In the genomic region with DNA sequence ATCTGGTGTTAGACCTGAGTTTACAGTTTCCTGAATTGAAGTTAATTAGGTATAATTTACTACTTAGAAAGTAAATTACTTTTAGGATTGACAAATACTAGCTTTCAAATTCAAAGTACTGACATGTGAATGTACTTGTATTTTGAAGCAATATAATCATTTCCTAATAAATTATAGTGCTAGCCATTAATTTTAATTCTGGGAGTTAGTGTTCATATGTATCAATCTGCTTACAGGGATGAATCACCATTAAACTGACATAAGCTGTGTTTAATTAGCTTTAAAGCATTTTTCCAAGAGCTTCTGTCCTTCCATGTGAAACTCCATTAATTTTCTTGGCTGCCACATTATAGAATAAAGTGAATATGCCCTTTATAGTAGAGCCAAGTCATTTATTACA, we compare ENCODE assay signal across 27 cellular contexts.
DNase-seq lines count a peak whose midpoint lies in the region; ATAC-seq, FAIRE-seq and TF ChIP-seq lines count a peak whose summit lies in the region.
"Had no signal": no experiment of that assay in that cellular context is flagged by ENCODE, and none has a peak within 500 bp of the region (broad histone marks: within the 10 kb centered on the region; RNA-seq: fewer than 3 reads in every experiment).

No MANE protein-coding gene starts in this region.

- H3K4me3 Mint-ChIP-seq in astrocyte (ENCODE audit: unreplicated experiment): no peak overlapping the region
- no peak overlapping the region for H3K4me3 Mint-ChIP-seq in T-cell
- H3K4me3 Mint-ChIP-seq: CD4-positive, alpha-beta memory T cell; IgD-negative memory B cell had no signal

- H3K27ac ChIP-seq in SK-N-SH (ENCODE audit: low read depth in 2 of 2, low read length in 1 of 2): no peak overlapping the region
- H3K27ac ChIP-seq in astrocyte (ENCODE audit: low read depth, low read length): no peak overlapping the region
- H3K27ac ChIP-seq: HL-60 had no signal

- H3K4me3 ChIP-seq in SK-N-SH (ENCODE audit: low read depth in 2 of 2, low read length in 1 of 2) (no peak overlapping the region), astrocyte (ENCODE audit: insufficient read depth, low read depth, low read length) (no peak overlapping the region)
- H3K4me3 ChIP-seq: BLaER1 treated with 17β-estradiol and CSF1 and Interleukin-3, amounts not matched to agents 10 nM and 100 nM had no signal

- H3K4me1 Mint-ChIP-seq in astrocyte (ENCODE audit: low read depth, unreplicated experiment) (peaks cover 12% of the 10 kb centered on the region), T-cell (no peaks in the 10 kb centered on the region)
- H3K4me1 Mint-ChIP-seq: CD4-positive, alpha-beta memory T cell; IgD-negative memory B cell had no signal

- CTCF ChIA-PET in SK-N-SH (lab: Yijun Ruan, JAX): no interaction called here
- CTCF ChIA-PET in T-cell (lab: Charles Lee): interaction anchor here in 1 of 2 donors (0.6 kb wide), 1 partner anchor 20 kb away, joined by 8 read pairs; no protein-coding TSS in a partner anchor

- H3K4me2 ChIP-seq in SK-N-SH (no peak overlapping the region), astrocyte (ENCODE audit: low read length) (no peak overlapping the region)

- H3K79me2 ChIP-seq in SK-N-SH (ENCODE audit: insufficient read depth) (no peaks in the 10 kb centered on the region), astrocyte (ENCODE audit: insufficient read depth, low read length) (no peaks in the 10 kb centered on the region)

- H3K4me1 ChIP-seq in SK-N-SH (ENCODE audit: control insufficient read depth in 1 of 2, insufficient read depth in 2 of 2, low read depth in 1 of 2, low read length in 1 of 2) (peaks cover 0 to 26% of the 10 kb centered on the region in 2 experiments; a peak in 1 of 4 replicates), astrocyte (ENCODE audit: insufficient read depth, low read length) (peaks cover 13% of the 10 kb centered on the region)

- H3K9me3 ChIP-seq in SK-N-SH (no peaks in the 10 kb centered on the region), astrocyte (ENCODE audit: insufficient read depth, low read depth, low read length) (no peaks in the 10 kb centered on the region)

- H3K9ac ChIP-seq in SK-N-SH (no peak overlapping the region), astrocyte (ENCODE audit: low read length) (no peak overlapping the region)
- H3K9ac ChIP-seq: BLaER1 treated with 17β-estradiol and CSF1 and Interleukin-3, amounts not matched to agents 10 nM and 100 nM had no signal

- H3K27ac Mint-ChIP-seq in astrocyte (ENCODE audit: unreplicated experiment): no peak overlapping the region
- no peak overlapping the region for H3K27ac Mint-ChIP-seq in T-cell
- H3K27ac Mint-ChIP-seq: CD4-positive, alpha-beta memory T cell; IgD-negative memory B cell had no signal

- TF ChIP-seq EP300 in SK-N-SH (IDR thresholded peaks at IDR 0.05; ENCODE audit: borderline replicate concordance in 1 of 2, low read depth in 1 of 2, low read length in 1 of 2): no peak

- no peaks in the 10 kb centered on the region for H3K27me3 ChIP-seq in SK-N-SH (ENCODE audit: insufficient read depth)
- no peaks in the 10 kb centered on the region for H3K27me3 ChIP-seq in astrocyte (ENCODE audit: insufficient read depth, low read length)
- H3K27me3 ChIP-seq: BLaER1 treated with 17β-estradiol and CSF1 and Interleukin-3, amounts not matched to agents 10 nM and 100 nM had no signal

- FAIRE-seq in astrocyte (lab: Jason Lieb, UNC): no peak
- FAIRE-seq: GM12891, H1 had no signal

- POLR2A ChIA-PET in SK-N-SH (lab: Yijun Ruan, JAX): interaction anchor here (0.7 kb wide), 1 partner anchor 1783 kb away, joined by 3 read pairs; no protein-coding TSS in a partner anchor
- POLR2A ChIA-PET in T-cell (lab: Charles Lee): no interaction called here

- H3K36me3 ChIP-seq in SK-N-SH (replicated peaks in 1 of 2; ENCODE audit: control insufficient read depth in 1 of 2, insufficient read depth in 2 of 2, low read length in 1 of 2) (no peaks in the 10 kb centered on the region), astrocyte (ENCODE audit: insufficient read depth, low read length) (no peaks in the 10 kb centered on the region)

- H3F3A ChIP-seq in SK-N-SH (replicated peaks; ENCODE audit: insufficient read depth): peaks cover 26% of the 10 kb centered on the region

- H3K27me3 Mint-ChIP-seq in astrocyte (ENCODE audit: low read depth, unreplicated experiment) (no peaks in the 10 kb centered on the region), T-cell (no peaks in the 10 kb centered on the region)
- H3K27me3 Mint-ChIP-seq: CD4-positive, alpha-beta memory T cell; IgD-negative memory B cell had no signal

- ATAC-seq in SK-N-SH treated with all-trans-retinoic acid at 6 μM for 48 hours (no peak), T-cell (replicated peaks in 1 of 4) (no peak), esophagus mucosa (no peak)
- ATAC-seq: HCT116 had no signal

- no peak overlapping the region for H2AFZ ChIP-seq in SK-N-SH (ENCODE audit: low read depth)
- H2AFZ ChIP-seq in astrocyte (ENCODE audit: low read depth, low read length): no peak overlapping the region

- H4K20me1 ChIP-seq in SK-N-SH (ENCODE audit: insufficient read depth) (no peaks in the 10 kb centered on the region), astrocyte (ENCODE audit: insufficient read depth, low read length) (no peaks in the 10 kb centered on the region)
- H4K20me1 ChIP-seq: BLaER1 treated with 17β-estradiol and CSF1 and Interleukin-3, amounts not matched to agents 10 nM and 100 nM had no signal

- no peak for TF ChIP-seq RAD21 in SK-N-SH (IDR thresholded peaks at IDR 0.05; ENCODE audit: low read length)

- TF ChIP-seq CTCF in SK-N-SH (IDR thresholded peaks at IDR 0.05): no peak
- no peak for TF ChIP-seq CTCF in astrocyte (IDR thresholded peaks at IDR 0.05; ENCODE audit: insufficient read depth, low read depth, low read length)

- H3K9me2 ChIP-seq in SK-N-SH: no peaks in the 10 kb centered on the region

- DNase-seq in SK-N-SH: no peak
- peak; percentile 67 to 68 for DNase-seq in NCI-H446 (lab: John Stamatoyannopoulos, UW)
- DNase-seq in astrocyte (ENCODE audit: low read depth): peak; percentile 34
- DNase-seq in T-cell: no peak
- no peak for DNase-seq in EL
- no peak for DNase-seq in AG08396 (ENCODE audit: low spot score)
- DNase-seq: AML-193; CD4-positive, alpha-beta memory T cell; COR-L47; DMS79; GF-D8; NCI-H1092; NCI-H2029; NCI-H2227 treated with DMSO at 0.1 percent for 48 hours; NCI-H510A treated with DMSO at 0.1 percent for 48 hours; NCI-H748 treated with DMSO at 0.1 percent for 48 hours; RPMI8226; SHP77; SW 1271 had no signal

- H3K9me3 Mint-ChIP-seq in astrocyte (ENCODE audit: unreplicated experiment) (peaks cover 13% of the 10 kb centered on the region), T-cell (peaks cover 8 to 24% (median 18%) of the 10 kb centered on the region in 3 donors)

- no peaks in the 10 kb centered on the region for H3K36me3 Mint-ChIP-seq in astrocyte (ENCODE audit: low read depth, unreplicated experiment)
- no peaks in the 10 kb centered on the region for H3K36me3 Mint-ChIP-seq in T-cell
- H3K36me3 Mint-ChIP-seq: CD4-positive, alpha-beta memory T cell; IgD-negative memory B cell had no signal

TF ChIP-seq in SK-N-SH treated with all-trans-retinoic acid at 6 μM for 48 hours, 23 proteins besides CTCF, POLR2A, EP300 and RAD21 (continues in another document):
- TF ChIP-seq GLIS3 (CRISPR knock-in tag; IDR thresholded peaks at IDR 0.05) (no peak), ZC3H10 (CRISPR knock-in tag; IDR thresholded peaks at IDR 0.05) (peak; percentile 71; the same call in 1 of the 2 replicates), ZFP3 (CRISPR knock-in tag; IDR thresholded peaks at IDR 0.05) (no peak), ZNF565 (CRISPR knock-in tag; conservative IDR thresholded peaks at IDR 0.05; ENCODE audit: low read depth) (no peak)

TF ChIP-seq in SK-N-SH, 30 proteins besides CTCF, POLR2A, EP300 and RAD21 (continues in another document):
- TF ChIP-seq NFIC (IDR thresholded peaks at IDR 0.05; ENCODE audit: borderline replicate concordance): no peak
- TF ChIP-seq, protein P1, sequence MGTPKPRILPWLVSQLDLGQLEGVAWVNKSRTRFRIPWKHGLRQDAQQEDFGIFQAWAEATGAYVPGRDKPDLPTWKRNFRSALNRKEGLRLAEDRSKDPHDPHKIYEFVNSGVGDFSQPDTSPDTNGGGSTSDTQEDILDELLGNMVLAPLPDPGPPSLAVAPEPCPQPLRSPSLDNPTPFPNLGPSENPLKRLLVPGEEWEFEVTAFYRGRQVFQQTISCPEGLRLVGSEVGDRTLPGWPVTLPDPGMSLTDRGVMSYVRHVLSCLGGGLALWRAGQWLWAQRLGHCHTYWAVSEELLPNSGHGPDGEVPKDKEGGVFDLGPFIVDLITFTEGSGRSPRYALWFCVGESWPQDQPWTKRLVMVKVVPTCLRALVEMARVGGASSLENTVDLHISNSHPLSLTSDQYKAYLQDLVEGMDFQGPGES (IDR thresholded peaks at IDR 0.05; ENCODE audit: low read depth, low read length): no peak
- TF ChIP-seq, protein P2, sequence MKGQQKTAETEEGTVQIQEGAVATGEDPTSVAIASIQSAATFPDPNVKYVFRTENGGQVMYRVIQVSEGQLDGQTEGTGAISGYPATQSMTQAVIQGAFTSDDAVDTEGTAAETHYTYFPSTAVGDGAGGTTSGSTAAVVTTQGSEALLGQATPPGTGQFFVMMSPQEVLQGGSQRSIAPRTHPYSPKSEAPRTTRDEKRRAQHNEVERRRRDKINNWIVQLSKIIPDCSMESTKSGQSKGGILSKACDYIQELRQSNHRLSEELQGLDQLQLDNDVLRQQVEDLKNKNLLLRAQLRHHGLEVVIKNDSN (IDR thresholded peaks at IDR 0.05; ENCODE audit: borderline replicate concordance, low read depth): no peak
- no peak for TF ChIP-seq FOXM1 (IDR thresholded peaks at IDR 0.05; ENCODE audit: low read depth)
- no peak for TF ChIP-seq EZH2phosphoT487 (IDR thresholded peaks at IDR 0.05; ENCODE audit: borderline replicate concordance, low read depth)
- no peak for TF ChIP-seq ELF1 (IDR thresholded peaks at IDR 0.05)

Comparison
In these comparisons a context has a peak if more than half of its experiments do, and no peak if none do; other contexts are left out.
1. DNase-seq: peak in NCI-H446 (2 of 2) and astrocyte (single experiment); none in SK-N-SH (single experiment), T-cell (0 of 34), EL (single experiment) and AG08396 (single experiment).